Comparison of ENCODE assay signal across 13 cellular contexts in the genomic region with DNA sequence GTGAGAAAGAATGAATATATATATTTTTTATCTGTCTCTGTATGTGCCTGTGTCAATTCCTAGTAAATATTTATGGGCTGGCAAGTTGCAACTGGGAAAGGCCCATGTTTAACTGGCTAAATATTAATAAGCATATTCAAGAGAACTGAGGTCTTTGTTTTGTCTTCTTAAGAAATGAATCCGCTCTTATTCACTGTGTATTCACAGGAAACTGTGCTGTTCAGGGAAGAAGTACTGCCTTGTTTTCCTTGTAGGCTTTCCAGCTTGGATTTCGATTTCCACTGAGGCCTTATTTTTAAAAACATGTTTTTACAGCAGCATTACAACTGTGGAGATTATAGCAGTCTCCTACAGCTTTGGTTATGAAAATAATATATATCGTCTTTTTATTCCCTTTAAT.
DNase-seq lines count a peak whose midpoint lies in the region; ATAC-seq and TF ChIP-seq lines count a peak whose summit lies in the region.
"Had no signal": no experiment of that assay in that cellular context is flagged by ENCODE, and none has a peak within 500 bp of the region (broad histone marks: within the 10 kb centered on the region; RNA-seq: fewer than 3 reads in every experiment).

No MANE protein-coding gene starts in this region.

- H3K27ac Mint-ChIP-seq in nephron progenitor cell: peak overlapping the region; percentile 18
- H3K27ac Mint-ChIP-seq: activated naive CD4-positive, alpha-beta T cell treated with anti-CD3 and anti-CD28 coated beads, Interleukin-2, amount 50 U/mL, for 72 hours; dendritic cell treated with granulocyte-macrophage colony-stimulating factor and Interleukin-4, amounts not matched to agents 40 ng/mL and 50 ng/mL, for 4 days; naive thymus-derived CD4-positive, alpha-beta T cell; stimulated activated naive CD8-positive, alpha-beta T cell treated with anti-CD3 and anti-CD28 coated beads, Interleukin-15, Interleukin-2, amounts not matched to agents 100 ng/mL and 50 ng/mL, for 24 hours had no signal

- no peak for TF ChIP-seq CTCF in heart left ventricle (IDR thresholded peaks at IDR 0.05)
- no peak for TF ChIP-seq CTCF in nephron progenitor cell (IDR thresholded peaks at IDR 0.05)

- H3K9me3 Mint-ChIP-seq in nephron progenitor cell: peaks cover 26% of the 10 kb centered on the region
- H3K9me3 Mint-ChIP-seq: stimulated activated naive CD8-positive, alpha-beta T cell treated with anti-CD3 and anti-CD28 coated beads, Interleukin-15, Interleukin-2, amounts not matched to agents 100 ng/mL and 50 ng/mL, for 24 hours had no signal

- H3K27me3 Mint-ChIP-seq in nephron progenitor cell (ENCODE audit: low read depth, poor library complexity): peaks cover 4% of the 10 kb centered on the region
- H3K27me3 Mint-ChIP-seq: dendritic cell treated with granulocyte-macrophage colony-stimulating factor and Interleukin-4, amounts not matched to agents 40 ng/mL and 50 ng/mL, for 4 days had no signal

- H3K36me3 ChIP-seq in heart left ventricle: no peaks in the 10 kb centered on the region

- peak in 2 of 4 donors; percentile 56 to 61 for ATAC-seq in heart left ventricle
- ATAC-seq: activated naive CD4-positive, alpha-beta T cell treated with anti-CD3 and anti-CD28 coated beads, Interleukin-2, amount 50 U/mL, for 72 hours; naive thymus-derived CD4-positive, alpha-beta T cell had no signal

- H3K36me3 Mint-ChIP-seq in nephron progenitor cell (ENCODE audit: low read depth): peaks cover 40% of the 10 kb centered on the region
- H3K36me3 Mint-ChIP-seq: naive thymus-derived CD4-positive, alpha-beta T cell had no signal

- no peak overlapping the region for H3K4me3 Mint-ChIP-seq in nephron progenitor cell
- H3K4me3 Mint-ChIP-seq: dendritic cell treated with granulocyte-macrophage colony-stimulating factor and Interleukin-4, amounts not matched to agents 40 ng/mL and 50 ng/mL, for 4 days; naive thymus-derived CD4-positive, alpha-beta T cell; stimulated activated naive CD8-positive, alpha-beta T cell treated with anti-CD3 and anti-CD28 coated beads, Interleukin-15, Interleukin-2, amounts not matched to agents 100 ng/mL and 50 ng/mL, for 24 hours had no signal

- H3K4me1 ChIP-seq in heart left ventricle: peaks cover 0 to 38% (median 18%) of the 10 kb centered on the region in 12 donors

- TF ChIP-seq POLR2A in heart left ventricle (IDR thresholded peaks at IDR 0.05): no peak
- no peak for TF ChIP-seq POLR2A in erythroblast (IDR thresholded peaks at IDR 0.05; ENCODE audit: low read length)

- H3K9me3 ChIP-seq in heart left ventricle: no peaks in the 10 kb centered on the region

- H3K4me3 ChIP-seq in heart left ventricle: no peak overlapping the region

- H3K4me1 Mint-ChIP-seq in nephron progenitor cell: peaks cover 32% of the 10 kb centered on the region
- H3K4me1 Mint-ChIP-seq: naive thymus-derived CD4-positive, alpha-beta T cell had no signal

- whole genome bisulfite sequencing in heart left ventricle, 4 donors: 57 to 61% (median 60%) methylated on average over 3 of the region's 3 CpGs

- peak overlapping the region in 10 of 12 donors; percentile 24 to 79 (median 61) for H3K27ac ChIP-seq in heart left ventricle

- intact Hi-C loops in heart left ventricle (cut with DNase I) (no loop called here), cardiac septum (cut with DNase I) (no loop called here)

- no peaks in the 10 kb centered on the region for H3K27me3 ChIP-seq in heart left ventricle

- DNase-seq in heart left ventricle (no peak), cardiac septum (ENCODE audit: low spot score) (no peak), fibroblast of gingiva (ENCODE audit: low read depth) (peak; percentile 31), nephron progenitor cell (no peak), HT-29 (ENCODE audit: low spot score) (no peak), NCI-H524 treated with DMSO at 0.1 percent for 48 hours (lab: John Stamatoyannopoulos, UW) (no peak), erythroblast (lab: John Stamatoyannopoulos, UW) (no peak)
- no peak for DNase-seq in activated effector memory CD4-positive, alpha-beta T cell treated with anti-CD3 and anti-CD28 coated beads, Interleukin-2, amount 50 U/mL, for 16 hours
- DNase-seq: MM.1S; naive thymus-derived CD4-positive, alpha-beta T cell had no signal
